In genomic region chr12:62933871-62934798, GRCh38 we compare ENCODE assay signal across 9 cellular contexts. TPM values are rescaled to one million over a fixed set of nuclear protein-coding genes. Genes with fewer than 3 reads are reported as not detected.
DNase-seq lines count a peak whose midpoint lies in the region; ATAC-seq and TF ChIP-seq lines count a peak whose summit lies in the region.
"Had no signal": no experiment of that assay in that cellular context is flagged by ENCODE, and none has a peak within 500 bp of the region (broad histone marks: within the 10 kb centered on the region; RNA-seq: fewer than 3 reads in every experiment).

No MANE protein-coding gene starts in this region.

- peak; percentile 62 for DNase-seq in Calu3
- peak; percentile 35 for DNase-seq in RKO (ENCODE audit: low spot score)
- DNase-seq in choroid plexus epithelial cell (ENCODE audit: low read depth) = no peak
- DNase-seq in left lung = peak; percentile 48 to 91
- peak; percentile 52 for DNase-seq in stomach
- DNase-seq in T-helper 9 cell = no peak

- no peak for TF ChIP-seq POLR2A in stomach (IDR thresholded peaks at IDR 0.05)

- no TSS peak for BruUV-seq in Calu3 (replicated peaks; lab: Mats Ljungman, UMichigan)

- intact Hi-C loops in Calu3 (cut with micrococcal nuclease; ENCODE audit: unreplicated experiment) = loop anchor here (2.0 to 5.0 kb wide), 4 partner anchors 53 to 135 kb away; no protein-coding TSS in a partner anchor
- intact Hi-C loops in left lung (cut with DNase I) = no loop called here
- intact Hi-C loops in stomach (cut with DNase I; ENCODE audit: low total_unique reads) = no loop called here

- H3K27me3 ChIP-seq in left lung = peaks cover 0 to 28% of the 10 kb centered on the region in 2 donors
- H3K27me3 ChIP-seq in stomach = peaks cover 0 to 8% (median 8%) of the 10 kb centered on the region in 3 donors

- H3K27ac ChIP-seq in left lung (peak overlapping the region; percentile 56 to 70), stomach (peak overlapping the region; percentile 77 to 87 (median 81))
- H3K27ac ChIP-seq: epithelial cell of prostate had no signal

- 0 to 1% (median 0%) methylated on average over 39 to 65 of the region's 65 CpGs for WGBS in stomach, 5 donors

- peak overlapping the region; percentile 59 for H3K27ac Mint-ChIP-seq in Calu3 (ENCODE audit: unreplicated experiment)

- no peaks in the 10 kb centered on the region for H3K27me3 Mint-ChIP-seq in Calu3 (ENCODE audit: unreplicated experiment)

- peak overlapping the region; percentile 72 for H3K4me3 ChIP-seq in choroid plexus epithelial cell (ENCODE audit: low read depth, low read length)
- peak overlapping the region; percentile 68 to 80 for H3K4me3 ChIP-seq in left lung
- H3K4me3 ChIP-seq in stomach = peak overlapping the region; percentile 67 to 97 (median 80)

- H3K9me3 Mint-ChIP-seq in Calu3 (ENCODE audit: low read depth, unreplicated experiment) = no peaks in the 10 kb centered on the region

- no peak for TF ChIP-seq CTCF in Calu3 (IDR thresholded peaks at IDR 0.05; ENCODE audit: unreplicated experiment)
- peak; percentile 15 for TF ChIP-seq CTCF in choroid plexus epithelial cell (conservative IDR thresholded peaks at IDR 0.05; ENCODE audit: low read depth, low read length)
- TF ChIP-seq CTCF in left lung (IDR thresholded peaks at IDR 0.05) = no peak
- TF ChIP-seq CTCF in stomach (IDR thresholded peaks at IDR 0.05) = no peak

- no peak for TF ChIP-seq EP300 in stomach (IDR thresholded peaks at IDR 0.05)

- H3K4me3 Mint-ChIP-seq in Calu3 (ENCODE audit: low read depth, unreplicated experiment) = peak overlapping the region; percentile 76

- H3K4me1 ChIP-seq in left lung (peaks cover 11 to 24% of the 10 kb centered on the region in 2 donors), stomach (peaks cover 10 to 49% (median 27%) of the 10 kb centered on the region in 4 donors)

- H3K9me3 ChIP-seq in left lung (no peaks in the 10 kb centered on the region), stomach (no peaks in the 10 kb centered on the region)

- H3K36me3 ChIP-seq in left lung (no peaks in the 10 kb centered on the region), stomach (no peaks in the 10 kb centered on the region)

- H3K36me3 Mint-ChIP-seq in Calu3 (ENCODE audit: insufficient read depth, unreplicated experiment) = peaks cover 27% of the 10 kb centered on the region

- CTCF ChIA-PET in Calu3 (lab: Charles Lee) = interaction anchor here (0.5 to 3.7 kb wide), 16 partner anchors 10 to 674 kb away, joined by 3 to 19 read pairs (median 4); no protein-coding TSS in a partner anchor

- peak; percentile 30 for ATAC-seq in GM19043 (IDR thresholded peaks at IDR 0.05; ENCODE audit: low read depth, unreplicated experiment)
- peak; percentile 19 for ATAC-seq in HG03280 (IDR thresholded peaks at IDR 0.05; ENCODE audit: unreplicated experiment)
- peak; percentile 68 for ATAC-seq in left lung

- peaks cover 41% of the 10 kb centered on the region for H3K4me1 Mint-ChIP-seq in Calu3 (ENCODE audit: low read depth, unreplicated experiment)

RNA-seq across cellular contexts. Expression of gene PPM1H, which starts 0.8 kb away (rescaled TPM):
- total RNA-seq in Calu3 (2022) (36.7 and 39.1 TPM in 2 replicates), left lung (10 to 100 TPM in 1 of 2 donors, 1 to 10 TPM in 1; 9.6 to 11.0 TPM), stomach (10 to 100 TPM in 2 of 5 donors, 1 to 10 TPM in 2, under 1 TPM in 1; 0.29 to 12.5 (median 4.1) TPM)
- 1 to 10 TPM; 2.8 to 4.6 (median 3.4) TPM for polyA plus RNA-seq in stomach

Comparison
In these comparisons a context has a peak if more than half of its experiments do, and no peak if none do; other contexts are left out.
1. DNase-seq: peak in Calu3 (single experiment), RKO (single experiment), left lung (2 of 2) and stomach (single experiment); none in choroid plexus epithelial cell (single experiment) and T-helper 9 cell (single experiment).
2. Peak in every context shown above with its lines, with median percentiles within 50 percentile points of each other: ATAC-seq and H3K4me3 ChIP-seq.